In the genomic region with DNA sequence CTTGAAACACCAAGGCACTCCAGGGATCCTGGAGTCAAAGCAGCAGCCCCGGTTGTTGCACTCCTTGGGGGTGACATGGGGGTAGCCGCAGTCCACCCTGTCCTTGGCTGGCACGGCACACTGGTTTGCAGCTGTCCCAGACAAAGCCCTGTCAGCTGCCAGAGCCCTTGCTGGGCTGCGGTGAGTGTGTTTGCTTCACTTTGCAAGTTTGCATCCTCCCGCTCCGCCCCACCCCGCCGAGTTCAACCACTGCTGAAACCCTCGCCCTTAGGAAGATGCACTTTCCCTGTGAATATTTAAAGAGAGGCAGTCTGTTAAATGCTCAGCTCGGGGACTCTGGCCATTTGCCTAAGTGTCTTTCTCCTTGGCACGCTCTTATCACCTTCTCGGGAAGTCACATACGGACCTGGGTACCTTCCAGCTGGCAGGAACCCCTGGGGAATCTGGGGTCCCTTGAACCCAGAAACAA, we compare ENCODE assay signal across 14 cellular contexts. TPM values are rescaled to one million over a fixed set of nuclear protein-coding genes. Genes with fewer than 3 reads are reported as not detected.
DNase-seq lines count a peak whose midpoint lies in the region; ATAC-seq and TF ChIP-seq lines count a peak whose summit lies in the region.
"Had no signal": no experiment of that assay in that cellular context is flagged by ENCODE, and none has a peak within 500 bp of the region (broad histone marks: within the 10 kb centered on the region; RNA-seq: fewer than 3 reads in every experiment).

No MANE protein-coding gene starts in this region.

- ATAC-seq in left cardiac atrium, result peak; percentile 21 to 24
- ATAC-seq in left ventricle myocardium superior, result no peak
- ATAC-seq in effector memory CD8-positive, alpha-beta T cell (replicated peaks), result peak; percentile 32
- no peak for ATAC-seq in HG03469 (IDR thresholded peaks at IDR 0.05; ENCODE audit: unreplicated experiment)
- no peak for ATAC-seq in HG03432 (IDR thresholded peaks at IDR 0.05; ENCODE audit: unreplicated experiment)
- ATAC-seq: activated CD8-positive, alpha-beta T cell treated with anti-CD3 and anti-CD28 coated beads, Interleukin-2, amount 10 ng/mL, durations not matched to agents 7 days and 5 days had no signal

- H3K36me3 ChIP-seq in thyroid gland, result peaks cover 0 to 8% of the 10 kb centered on the region in 2 donors
- H3K36me3 ChIP-seq: ascending aorta, uterus had no signal

- H3K27me3 Mint-ChIP-seq in effector memory CD8-positive, alpha-beta T cell, result peaks cover 0 to 4% of the 10 kb centered on the region in 2 donors

- intact Hi-C loops in left cardiac atrium (cut with DNase I), result no loop called here
- intact Hi-C loops in left ventricle myocardium superior (cut with micrococcal nuclease), result no loop called here
- intact Hi-C loops in thyroid gland (cut with DNase I), result loop anchor here (10.0 kb wide), 1 partner anchor 71 kb away; no protein-coding TSS in a partner anchor

- H3K4me3 Mint-ChIP-seq in effector memory CD8-positive, alpha-beta T cell, result no peak overlapping the region
- H3K4me3 Mint-ChIP-seq: activated CD8-positive, alpha-beta T cell treated with anti-CD3 and anti-CD28 coated beads, Interleukin-2, amount 10 ng/mL, durations not matched to agents 7 days and 5 days had no signal

- DNase-seq in left cardiac atrium (no peak), left ventricle myocardium superior (no peak), NCI-H524 treated with DMSO at 0.1 percent for 48 hours (lab: John Stamatoyannopoulos, UW) (peak; percentile 21), thyroid gland (peak; percentile 65 to 71), amygdala (lab: John Stamatoyannopoulos, UW) (no peak)
- DNase-seq in effector memory CD8-positive, alpha-beta T cell, result no peak
- DNase-seq: activated CD8-positive, alpha-beta T cell treated with anti-CD3 and anti-CD28 coated beads, Interleukin-2, amount 10 ng/mL, durations not matched to agents 7 days and 5 days; NCI-H1930 had no signal

- no peaks in the 10 kb centered on the region for H3K9me3 ChIP-seq in thyroid gland
- H3K9me3 ChIP-seq: ascending aorta, uterus had no signal

- peak overlapping the region in 2 of 3 donors; percentile 7 to 18 for H3K4me3 ChIP-seq in thyroid gland (replicated peaks in 1 of 3)
- H3K4me3 ChIP-seq: ascending aorta, uterus had no signal

- no peaks in the 10 kb centered on the region for H3K9me3 Mint-ChIP-seq in effector memory CD8-positive, alpha-beta T cell

- H3K4me1 Mint-ChIP-seq in effector memory CD8-positive, alpha-beta T cell (ENCODE audit: low read depth in 2 of 2), result peaks cover 0 to 5% of the 10 kb centered on the region in 2 donors

- 12 to 26% methylated on average over 11 to 12 of the region's 13 CpGs for WGBS in thyroid gland, 2 donors

- H3K27ac ChIP-seq in thyroid gland, result peak overlapping the region; percentile 83 to 95 (median 92)
- H3K27ac ChIP-seq: ascending aorta, HL-60, parathyroid adenoma, uterus had no signal

- TF ChIP-seq CTCF in thyroid gland (IDR thresholded peaks at IDR 0.05), result no peak

- TF ChIP-seq POLR2A in thyroid gland (IDR thresholded peaks at IDR 0.05), result peak in 1 of 2 donors; percentile 30

- H3K27me3 ChIP-seq in thyroid gland, result no peaks in the 10 kb centered on the region
- H3K27me3 ChIP-seq: ascending aorta, uterus had no signal

- peak overlapping the region in 1 of 2 donors; percentile 49 for H3K27ac Mint-ChIP-seq in effector memory CD8-positive, alpha-beta T cell
- H3K27ac Mint-ChIP-seq: activated CD8-positive, alpha-beta T cell treated with anti-CD3 and anti-CD28 coated beads, Interleukin-2, amount 10 ng/mL, durations not matched to agents 7 days and 5 days had no signal

- H3K4me1 ChIP-seq in thyroid gland, result peaks cover 41 to 64% of the 10 kb centered on the region in 2 donors
- H3K4me1 ChIP-seq: ascending aorta had no signal

- H3K36me3 Mint-ChIP-seq in effector memory CD8-positive, alpha-beta T cell (ENCODE audit: insufficient read depth), result peaks cover 5% of the 10 kb centered on the region

RNA-seq across cellular contexts. Expression of a gene that starts 1.7 kb away (rescaled TPM):
- total RNA-seq in left cardiac atrium (1 to 10 TPM; 4.1 to 9.1 TPM), left ventricle myocardium superior (5.3 TPM), thyroid gland (1,000 to 10,000 TPM in 2 of 4 donors, 100 to 1,000 TPM in 2; 246 to 4,817 (median 914) TPM)
- total RNA-seq: activated CD8-positive, alpha-beta T cell treated with anti-CD3 and anti-CD28 coated beads, Interleukin-2, amount 10 ng/mL, durations not matched to agents 7 days and 5 days; ascending aorta had no signal

RNA-seq across cellular contexts. Expression of a gene that starts 37.3 kb away (rescaled TPM):
- total RNA-seq in left cardiac atrium, result not detected
- not detected for total RNA-seq in left ventricle myocardium superior
- 10 to 100 TPM in 1 of 4 donors, 1 to 10 TPM in 1, not detected in 2; 2.5 to 14.3 TPM for total RNA-seq in thyroid gland
- total RNA-seq: activated CD8-positive, alpha-beta T cell treated with anti-CD3 and anti-CD28 coated beads, Interleukin-2, amount 10 ng/mL, durations not matched to agents 7 days and 5 days; ascending aorta; uterus had no signal

RNA-seq across cellular contexts. Expression of a gene that starts 52.8 kb away (rescaled TPM):
- total RNA-seq in left cardiac atrium, result not detected
- total RNA-seq in left ventricle myocardium superior, result not detected
- not detected for total RNA-seq in thyroid gland
- total RNA-seq: activated CD8-positive, alpha-beta T cell treated with anti-CD3 and anti-CD28 coated beads, Interleukin-2, amount 10 ng/mL, durations not matched to agents 7 days and 5 days; ascending aorta; uterus had no signal

Comparison
In these comparisons a context has a peak if more than half of its experiments do, and no peak if none do; other contexts are left out.
1. ATAC-seq: peak in left cardiac atrium (2 of 2) and effector memory CD8-positive, alpha-beta T cell (single experiment); none in left ventricle myocardium superior (single experiment), HG03469 (single experiment) and HG03432 (single experiment).
2. DNase-seq: peak in NCI-H524 treated with DMSO at 0.1 percent for 48 hours (single experiment) and thyroid gland (2 of 2); none in left cardiac atrium (single experiment), left ventricle myocardium superior (single experiment), effector memory CD8-positive, alpha-beta T cell (0 of 3) and amygdala (0 of 56).
3. RNA of a gene that starts 1.7 kb away (total RNA-seq): 246 to 4,817 TPM in thyroid gland; 4.1 to 9.1 TPM in left cardiac atrium and 5.3 TPM in left ventricle myocardium superior (single experiment); every median in the first group is over 10 times any median in the second.